ENCODE assay signal across 11 cellular contexts in the genomic region with DNA sequence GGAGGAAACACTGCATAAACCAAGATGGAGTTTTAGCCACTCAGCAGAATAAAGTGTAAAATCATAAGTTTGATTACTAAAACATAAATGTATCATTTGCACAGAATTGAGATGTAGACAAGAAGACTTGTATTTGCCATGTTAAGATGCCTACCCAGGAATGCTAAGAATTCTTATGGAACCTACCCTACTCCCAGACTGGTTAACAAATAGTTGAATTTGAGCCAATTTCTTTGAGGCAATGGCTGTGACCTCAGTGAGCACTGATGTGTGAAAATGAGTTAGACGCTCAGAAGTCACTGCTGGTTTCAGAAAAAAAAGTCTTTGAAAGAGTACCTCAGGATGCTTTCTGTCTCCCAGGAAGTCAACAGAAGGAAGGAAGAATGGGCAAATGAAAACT.
A peak's percentile ranks its signal among the peaks of the same experiment; 100 is the strongest.
DNase-seq lines count a peak whose midpoint lies in the region.
"Had no signal": no experiment of that assay in that cellular context is flagged by ENCODE, and none has a peak within 500 bp of the region (broad histone marks: within the 10 kb centered on the region; RNA-seq: fewer than 3 reads in every experiment).

No MANE protein-coding gene starts in this region.

- in situ Hi-C loops in SK-MEL-5 (cut with HindIII; ENCODE audit: low pct_unique_long_range_greater_than_20kb, low sequenced_read_pairs) = no loop called here

- DNase-seq in DMS 273 (lab: John Stamatoyannopoulos, UW; ENCODE audit: unreplicated experiment) (peak; percentile 14), DMS 273 treated with DMSO at 0.1 percent for 48 hours (lab: John Stamatoyannopoulos, UW) (no peak), SK-MEL-5 (ENCODE audit: low read depth, low spot score) (peak; percentile 29), fibroblast of peridontal ligament (ENCODE audit: extremely low read depth) (peak; percentile 89), renal cortical epithelial cell (ENCODE audit: low read depth) (peak; percentile 99), GM19238 (ENCODE audit: insufficient read length, low spot score) (no peak), NOMO-1 (lab: John Stamatoyannopoulos, UW; ENCODE audit: unreplicated experiment in 2 of 2) (no peak), Ammon's horn (ENCODE audit: low spot score) (no peak)
- DNase-seq: GDM1, NCI-H446 treated with DMSO at 0.1 percent for 48 hours, T-helper 1 cell had no signal

Comparison
In these comparisons a context has a peak if more than half of its experiments do, and no peak if none do; other contexts are left out.
1. DNase-seq: peak in DMS 273 (single experiment), SK-MEL-5 (single experiment), fibroblast of peridontal ligament (single experiment) and renal cortical epithelial cell (single experiment); none in DMS 273 treated with DMSO at 0.1 percent for 48 hours (single experiment), GM19238 (single experiment), NOMO-1 (0 of 2) and Ammon's horn (single experiment).